In the genomic region with DNA sequence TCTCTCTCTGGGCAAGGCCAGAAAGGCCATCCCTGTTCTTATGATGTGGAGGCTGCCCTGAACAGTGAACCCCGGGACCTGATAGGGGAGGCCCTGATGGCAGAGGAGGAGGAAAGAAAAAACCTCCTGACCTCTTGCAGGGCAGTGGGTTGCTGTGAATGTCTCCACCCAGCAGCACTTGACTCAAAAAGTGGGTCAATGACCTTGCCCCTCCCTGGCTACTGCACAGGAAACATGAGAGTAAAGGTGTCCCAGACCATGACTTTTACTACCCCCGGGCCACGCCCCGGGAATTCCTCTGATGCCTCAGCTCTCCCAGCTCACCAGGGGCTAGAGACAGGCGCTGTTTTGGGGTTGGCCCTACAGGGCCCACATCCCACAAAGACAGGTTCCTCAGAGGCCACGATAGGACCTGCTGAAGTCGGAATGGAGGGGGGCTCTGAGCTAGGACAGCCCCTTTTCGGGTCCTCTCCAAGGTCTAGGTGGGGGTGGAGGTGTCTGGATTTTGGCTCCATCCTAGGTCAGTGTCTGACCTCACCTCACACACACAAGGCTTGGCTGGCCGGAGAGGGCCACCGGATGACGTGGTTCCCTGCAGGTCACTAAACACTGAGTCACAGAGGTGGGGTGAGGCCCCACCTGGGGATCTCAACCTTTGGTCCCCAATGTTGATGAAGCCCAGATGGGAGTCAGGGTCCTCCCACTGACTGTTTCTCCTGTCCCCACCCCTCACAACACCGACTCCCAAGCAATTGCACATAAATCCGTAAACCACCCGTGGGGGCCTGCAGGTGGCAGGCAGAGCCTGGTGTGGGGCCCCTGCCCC, we compare ENCODE assay signal across 1 cellular context.
A peak's percentile ranks its signal among the peaks of the same experiment; 100 is the strongest.
TF ChIP-seq lines count a peak whose summit lies in the region.

No MANE protein-coding gene starts in this region.

TF ChIP-seq in HepG2, 621 proteins besides CTCF, POLR2A, EP300 and RAD21 (continued from another document and continues in another):
- TF ChIP-seq HIC2 (CRISPR knock-in tag; IDR thresholded peaks at IDR 0.05; ENCODE audit: low read depth) (no peak), KMT2B (CRISPR knock-in tag; IDR thresholded peaks at IDR 0.05) (no peak), PHF21A (CRISPR knock-in tag; IDR thresholded peaks at IDR 0.05) (peak; percentile 80), ZNF263 (CRISPR knock-in tag; IDR thresholded peaks at IDR 0.05) (peak; percentile 52), MIXL1 (CRISPR knock-in tag; IDR thresholded peaks at IDR 0.05) (no peak), NCOA1 (CRISPR knock-in tag; IDR thresholded peaks at IDR 0.05) (no peak), RXRA (CRISPR knock-in tag; IDR thresholded peaks at IDR 0.05) (peak; percentile 96), SRY (CRISPR knock-in tag; IDR thresholded peaks at IDR 0.05) (no peak), NR2F6 (IDR thresholded peaks at IDR 0.05) (peak; percentile 86), NR2F6 (CRISPR knock-in tag; IDR thresholded peaks at IDR 0.05) (peak; percentile 90), ZNF792 (CRISPR knock-in tag; IDR thresholded peaks at IDR 0.05) (peak; percentile 28), ZNF547 (CRISPR knock-in tag; IDR thresholded peaks at IDR 0.05) (no peak), YEATS2 (CRISPR knock-in tag; IDR thresholded peaks at IDR 0.05; ENCODE audit: borderline replicate concordance) (no peak; the same call in 1 of the 2 replicates), MTERF4 (CRISPR knock-in tag; IDR thresholded peaks at IDR 0.05) (no peak), SKIL (CRISPR knock-in tag; IDR thresholded peaks at IDR 0.05; ENCODE audit: borderline replicate concordance) (peak; percentile 88), ZNF747 (CRISPR knock-in tag; IDR thresholded peaks at IDR 0.05; ENCODE audit: borderline replicate concordance) (no peak), FOXP1 (IDR thresholded peaks at IDR 0.05) (no peak), FOXP1 (CRISPR knock-in tag; IDR thresholded peaks at IDR 0.05) (peak; percentile 45; the same call in 1 of the 2 replicates), RXRB (CRISPR knock-in tag; IDR thresholded peaks at IDR 0.05; ENCODE audit: borderline replicate concordance) (peak; percentile 95), TEAD2 (CRISPR knock-in tag; IDR thresholded peaks at IDR 0.05) (no peak), NFE2L1 (CRISPR knock-in tag; IDR thresholded peaks at IDR 0.05; ENCODE audit: borderline replicate concordance) (no peak), HNRNPL (IDR thresholded peaks at IDR 0.05; ENCODE audit: low read depth, low read length) (no peak), ZNF20 (CRISPR knock-in tag; IDR thresholded peaks at IDR 0.05) (no peak), KAT8 (CRISPR knock-in tag; IDR thresholded peaks at IDR 0.05) (peak; percentile 15; the same call in 1 of the 2 replicates), SOX6 (IDR thresholded peaks at IDR 0.05) (no peak), SOX6 (CRISPR knock-in tag; IDR thresholded peaks at IDR 0.05) (peak; percentile 42; the same call in 1 of the 2 replicates), ZIK1 (CRISPR knock-in tag; IDR thresholded peaks at IDR 0.05; ENCODE audit: borderline replicate concordance, low read depth) (no peak), HOXA3 (CRISPR knock-in tag; IDR thresholded peaks at IDR 0.05) (no peak), AHR (CRISPR knock-in tag; IDR thresholded peaks at IDR 0.05) (no peak), PITX1 (CRISPR knock-in tag; IDR thresholded peaks at IDR 0.05) (no peak), ZNF768 (CRISPR knock-in tag; IDR thresholded peaks at IDR 0.05) (no peak), ARNTL (CRISPR knock-in tag; IDR thresholded peaks at IDR 0.05) (no peak; the same call in 1 of the 2 replicates), ZNF274 (CRISPR knock-in tag; IDR thresholded peaks at IDR 0.05) (no peak), RNF219 (CRISPR knock-in tag; IDR thresholded peaks at IDR 0.05) (no peak), SPEN (CRISPR knock-in tag; IDR thresholded peaks at IDR 0.05; ENCODE audit: low read depth) (peak; percentile 46; the same call in 1 of the 2 replicates), RELA (CRISPR knock-in tag; IDR thresholded peaks at IDR 0.05) (no peak), ZNF777 (CRISPR knock-in tag; IDR thresholded peaks at IDR 0.05) (0 out of 2 replicates have a peak, but pooled peaks have one; percentile 4), SP4 (CRISPR knock-in tag; IDR thresholded peaks at IDR 0.05) (0 out of 2 replicates have a peak, but pooled peaks have one; percentile 51)
- TF ChIP-seq, protein P1, sequence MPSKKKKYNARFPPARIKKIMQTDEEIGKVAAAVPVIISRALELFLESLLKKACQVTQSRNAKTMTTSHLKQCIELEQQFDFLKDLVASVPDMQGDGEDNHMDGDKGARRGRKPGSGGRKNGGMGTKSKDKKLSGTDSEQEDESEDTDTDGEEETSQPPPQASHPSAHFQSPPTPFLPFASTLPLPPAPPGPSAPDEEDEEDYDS (CRISPR knock-in tag; IDR thresholded peaks at IDR 0.05): no peak
- TF ChIP-seq, protein P2, sequence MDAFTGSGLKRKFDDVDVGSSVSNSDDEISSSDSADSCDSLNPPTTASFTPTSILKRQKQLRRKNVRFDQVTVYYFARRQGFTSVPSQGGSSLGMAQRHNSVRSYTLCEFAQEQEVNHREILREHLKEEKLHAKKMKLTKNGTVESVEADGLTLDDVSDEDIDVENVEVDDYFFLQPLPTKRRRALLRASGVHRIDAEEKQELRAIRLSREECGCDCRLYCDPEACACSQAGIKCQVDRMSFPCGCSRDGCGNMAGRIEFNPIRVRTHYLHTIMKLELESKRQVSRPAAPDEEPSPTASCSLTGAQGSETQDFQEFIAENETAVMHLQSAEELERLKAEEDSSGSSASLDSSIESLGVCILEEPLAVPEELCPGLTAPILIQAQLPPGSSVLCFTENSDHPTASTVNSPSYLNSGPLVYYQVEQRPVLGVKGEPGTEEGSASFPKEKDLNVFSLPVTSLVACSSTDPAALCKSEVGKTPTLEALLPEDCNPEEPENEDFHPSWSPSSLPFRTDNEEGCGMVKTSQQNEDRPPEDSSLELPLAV (CRISPR knock-in tag; conservative IDR thresholded peaks at IDR 0.05; ENCODE audit: low read depth): no peak
- TF ChIP-seq, protein P3, sequence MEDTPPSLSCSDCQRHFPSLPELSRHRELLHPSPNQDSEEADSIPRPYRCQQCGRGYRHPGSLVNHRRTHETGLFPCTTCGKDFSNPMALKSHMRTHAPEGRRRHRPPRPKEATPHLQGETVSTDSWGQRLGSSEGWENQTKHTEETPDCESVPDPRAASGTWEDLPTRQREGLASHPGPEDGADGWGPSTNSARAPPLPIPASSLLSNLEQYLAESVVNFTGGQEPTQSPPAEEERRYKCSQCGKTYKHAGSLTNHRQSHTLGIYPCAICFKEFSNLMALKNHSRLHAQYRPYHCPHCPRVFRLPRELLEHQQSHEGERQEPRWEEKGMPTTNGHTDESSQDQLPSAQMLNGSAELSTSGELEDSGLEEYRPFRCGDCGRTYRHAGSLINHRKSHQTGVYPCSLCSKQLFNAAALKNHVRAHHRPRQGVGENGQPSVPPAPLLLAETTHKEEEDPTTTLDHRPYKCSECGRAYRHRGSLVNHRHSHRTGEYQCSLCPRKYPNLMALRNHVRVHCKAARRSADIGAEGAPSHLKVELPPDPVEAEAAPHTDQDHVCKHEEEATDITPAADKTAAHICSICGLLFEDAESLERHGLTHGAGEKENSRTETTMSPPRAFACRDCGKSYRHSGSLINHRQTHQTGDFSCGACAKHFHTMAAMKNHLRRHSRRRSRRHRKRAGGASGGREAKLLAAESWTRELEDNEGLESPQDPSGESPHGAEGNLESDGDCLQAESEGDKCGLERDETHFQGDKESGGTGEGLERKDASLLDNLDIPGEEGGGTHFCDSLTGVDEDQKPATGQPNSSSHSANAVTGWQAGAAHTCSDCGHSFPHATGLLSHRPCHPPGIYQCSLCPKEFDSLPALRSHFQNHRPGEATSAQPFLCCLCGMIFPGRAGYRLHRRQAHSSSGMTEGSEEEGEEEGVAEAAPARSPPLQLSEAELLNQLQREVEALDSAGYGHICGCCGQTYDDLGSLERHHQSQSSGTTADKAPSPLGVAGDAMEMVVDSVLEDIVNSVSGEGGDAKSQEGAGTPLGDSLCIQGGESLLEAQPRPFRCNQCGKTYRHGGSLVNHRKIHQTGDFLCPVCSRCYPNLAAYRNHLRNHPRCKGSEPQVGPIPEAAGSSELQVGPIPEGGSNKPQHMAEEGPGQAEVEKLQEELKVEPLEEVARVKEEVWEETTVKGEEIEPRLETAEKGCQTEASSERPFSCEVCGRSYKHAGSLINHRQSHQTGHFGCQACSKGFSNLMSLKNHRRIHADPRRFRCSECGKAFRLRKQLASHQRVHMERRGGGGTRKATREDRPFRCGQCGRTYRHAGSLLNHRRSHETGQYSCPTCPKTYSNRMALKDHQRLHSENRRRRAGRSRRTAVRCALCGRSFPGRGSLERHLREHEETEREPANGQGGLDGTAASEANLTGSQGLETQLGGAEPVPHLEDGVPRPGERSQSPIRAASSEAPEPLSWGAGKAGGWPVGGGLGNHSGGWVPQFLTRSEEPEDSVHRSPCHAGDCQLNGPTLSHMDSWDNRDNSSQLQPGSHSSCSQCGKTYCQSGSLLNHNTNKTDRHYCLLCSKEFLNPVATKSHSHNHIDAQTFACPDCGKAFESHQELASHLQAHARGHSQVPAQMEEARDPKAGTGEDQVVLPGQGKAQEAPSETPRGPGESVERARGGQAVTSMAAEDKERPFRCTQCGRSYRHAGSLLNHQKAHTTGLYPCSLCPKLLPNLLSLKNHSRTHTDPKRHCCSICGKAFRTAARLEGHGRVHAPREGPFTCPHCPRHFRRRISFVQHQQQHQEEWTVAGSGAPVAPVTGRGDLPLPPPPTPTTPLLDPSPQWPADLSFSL (CRISPR knock-in tag; IDR thresholded peaks at IDR 0.05): no peak
- TF ChIP-seq, protein P4, sequence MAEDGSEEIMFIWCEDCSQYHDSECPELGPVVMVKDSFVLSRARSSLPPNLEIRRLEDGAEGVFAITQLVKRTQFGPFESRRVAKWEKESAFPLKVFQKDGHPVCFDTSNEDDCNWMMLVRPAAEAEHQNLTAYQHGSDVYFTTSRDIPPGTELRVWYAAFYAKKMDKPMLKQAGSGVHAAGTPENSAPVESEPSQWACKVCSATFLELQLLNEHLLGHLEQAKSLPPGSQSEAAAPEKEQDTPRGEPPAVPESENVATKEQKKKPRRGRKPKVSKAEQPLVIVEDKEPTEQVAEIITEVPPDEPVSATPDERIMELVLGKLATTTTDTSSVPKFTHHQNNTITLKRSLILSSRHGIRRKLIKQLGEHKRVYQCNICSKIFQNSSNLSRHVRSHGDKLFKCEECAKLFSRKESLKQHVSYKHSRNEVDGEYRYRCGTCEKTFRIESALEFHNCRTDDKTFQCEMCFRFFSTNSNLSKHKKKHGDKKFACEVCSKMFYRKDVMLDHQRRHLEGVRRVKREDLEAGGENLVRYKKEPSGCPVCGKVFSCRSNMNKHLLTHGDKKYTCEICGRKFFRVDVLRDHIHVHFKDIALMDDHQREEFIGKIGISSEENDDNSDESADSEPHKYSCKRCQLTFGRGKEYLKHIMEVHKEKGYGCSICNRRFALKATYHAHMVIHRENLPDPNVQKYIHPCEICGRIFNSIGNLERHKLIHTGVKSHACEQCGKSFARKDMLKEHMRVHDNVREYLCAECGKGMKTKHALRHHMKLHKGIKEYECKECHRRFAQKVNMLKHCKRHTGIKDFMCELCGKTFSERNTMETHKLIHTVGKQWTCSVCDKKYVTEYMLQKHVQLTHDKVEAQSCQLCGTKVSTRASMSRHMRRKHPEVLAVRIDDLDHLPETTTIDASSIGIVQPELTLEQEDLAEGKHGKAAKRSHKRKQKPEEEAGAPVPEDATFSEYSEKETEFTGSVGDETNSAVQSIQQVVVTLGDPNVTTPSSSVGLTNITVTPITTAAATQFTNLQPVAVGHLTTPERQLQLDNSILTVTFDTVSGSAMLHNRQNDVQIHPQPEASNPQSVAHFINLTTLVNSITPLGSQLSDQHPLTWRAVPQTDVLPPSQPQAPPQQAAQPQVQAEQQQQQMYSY (CRISPR knock-in tag; IDR thresholded peaks at IDR 0.05): no peak
